8 cellular contexts compared by ENCODE assay signal in genomic region chr1:117735045-117735992, GRCh38.
DNase-seq lines count a peak whose midpoint lies in the region; ATAC-seq, FAIRE-seq and TF ChIP-seq lines count a peak whose summit lies in the region.

No MANE protein-coding gene starts in this region.

- H3K27me3 Mint-ChIP-seq in stimulated activated naive CD8-positive, alpha-beta T cell treated with anti-CD3 and anti-CD28 coated beads, Interleukin-15, amount 100 ng/mL, for 72 hours, result no peaks in the 10 kb centered on the region

- peaks cover 14% of the 10 kb centered on the region for H3K4me1 Mint-ChIP-seq in stimulated activated naive CD8-positive, alpha-beta T cell treated with anti-CD3 and anti-CD28 coated beads, Interleukin-15, amount 100 ng/mL, for 72 hours

- peak overlapping the region; percentile 77 to 83 for H3K4me3 Mint-ChIP-seq in stimulated activated naive CD8-positive, alpha-beta T cell treated with anti-CD3 and anti-CD28 coated beads, Interleukin-15, amount 100 ng/mL, for 72 hours

- peak overlapping the region; percentile 83 to 95 for H3K27ac Mint-ChIP-seq in stimulated activated naive CD8-positive, alpha-beta T cell treated with anti-CD3 and anti-CD28 coated beads, Interleukin-15, amount 100 ng/mL, for 72 hours

- FAIRE-seq in A204.1 (lab: Jason Lieb, UNC), result peak; percentile 32
- no peak for FAIRE-seq in keratinocyte (lab: Jason Lieb, UNC)

- H3K36me3 ChIP-seq in ascending aorta, result no peaks in the 10 kb centered on the region
- H3K36me3 ChIP-seq in keratinocyte (ENCODE audit: control insufficient read depth in 2 of 2, extremely low read depth in 1 of 2, insufficient read depth in 2 of 2, low read length in 2 of 2), result no peaks in the 10 kb centered on the region

- in situ Hi-C loops in GM13976 (cut with MboI; ENCODE audit: low sequenced_read_pairs, unreplicated experiment), result no loop called here

- DNase-seq in GM13976 (ENCODE audit: low spot score) (peak; percentile 48), NOMO-1 (lab: John Stamatoyannopoulos, UW; ENCODE audit: unreplicated experiment in 2 of 2) (peak; percentile 5 to 66), ascending aorta (ENCODE audit: low spot score in 2 of 2) (no peak), keratinocyte (ENCODE audit: low read depth, low spot score) (no peak), NCI-H82 treated with DMSO at 0.1 percent for 48 hours (lab: John Stamatoyannopoulos, UW; ENCODE audit: unreplicated experiment) (no peak)
- no peak for DNase-seq in stimulated activated naive CD8-positive, alpha-beta T cell treated with anti-CD3 and anti-CD28 coated beads, Interleukin-15, amount 100 ng/mL, for 72 hours

- no peaks in the 10 kb centered on the region for H3K27me3 ChIP-seq in ascending aorta
- H3K27me3 ChIP-seq in keratinocyte (ENCODE audit: control insufficient read depth, extremely low read depth, insufficient read depth, low read length), result no peaks in the 10 kb centered on the region

- dilution Hi-C loops in keratinocyte (cut with MboI; ENCODE audit: extremely low pct_ligation_motif_present, low sequenced_read_pairs), result no loop called here

- H3K9me1 ChIP-seq in keratinocyte (ENCODE audit: control insufficient read depth, extremely low read depth, insufficient read depth, low read length), result no peaks in the 10 kb centered on the region

- H3K79me2 ChIP-seq in keratinocyte (ENCODE audit: control insufficient read depth, insufficient read depth, low read length), result no peaks in the 10 kb centered on the region

- H3K4me1 ChIP-seq in ascending aorta (peaks cover 0 to 4% of the 10 kb centered on the region in 2 donors), keratinocyte (ENCODE audit: control insufficient read depth, extremely low read depth, insufficient read depth, low read length) (peaks cover 2% of the 10 kb centered on the region)

- intact Hi-C loops in ascending aorta (cut with DNase I), result no loop called here

- H3K27ac ChIP-seq in ascending aorta (peak overlapping the region in 1 of 2 donors; percentile 55), keratinocyte (ENCODE audit: control insufficient read depth, insufficient read depth, low read length) (no peak overlapping the region)

- no peaks in the 10 kb centered on the region for H4K20me1 ChIP-seq in keratinocyte (ENCODE audit: control insufficient read depth, extremely low read depth, insufficient read depth, low read length)

- H3K4me3 ChIP-seq in ascending aorta (peak overlapping the region; percentile 37 to 47), keratinocyte (ENCODE audit: control insufficient read depth in 2 of 3, extremely low read depth in 1 of 3, insufficient read depth in 2 of 3, low read depth in 1 of 3, low read length in 3 of 3) (peak overlapping the region; percentile 10 to 61 (median 42))

- no peaks in the 10 kb centered on the region for H3K9me3 ChIP-seq in ascending aorta
- H3K9me3 ChIP-seq in keratinocyte (ENCODE audit: control insufficient read depth, low read depth, low read length), result no peaks in the 10 kb centered on the region

- H3K4me2 ChIP-seq in keratinocyte (ENCODE audit: control insufficient read depth, extremely low read depth, insufficient read depth, low read depth, low read length), result peak overlapping the region; percentile 93

- TF ChIP-seq CTCF in GM13976 (IDR thresholded peaks at IDR 0.05; ENCODE audit: borderline replicate concordance, control extremely low read depth, extremely low read depth, insufficient read depth, missing control alignments) (no peak), ascending aorta (IDR thresholded peaks at IDR 0.05) (no peak), keratinocyte (optimal IDR thresholded peaks at IDR 0.05 in 1 of 3, IDR thresholded peaks at IDR 0.05 in 1 of 3, conservative IDR thresholded peaks at IDR 0.05 in 1 of 3; ENCODE audit: extremely low read depth in 1 of 3, insufficient read depth in 2 of 3, low read length in 3 of 3) (no peak)

- peaks cover 0 to 4% of the 10 kb centered on the region in 2 donors for H3K9me3 Mint-ChIP-seq in stimulated activated naive CD8-positive, alpha-beta T cell treated with anti-CD3 and anti-CD28 coated beads, Interleukin-15, amount 100 ng/mL, for 72 hours

- H2AFZ ChIP-seq in keratinocyte (ENCODE audit: control insufficient read depth, low read length), result peak overlapping the region; percentile 99

- H3K9ac ChIP-seq in keratinocyte (ENCODE audit: control insufficient read depth, extremely low read depth, insufficient read depth, low read length), result no peak overlapping the region

- peak; percentile 53 for ATAC-seq in stimulated activated naive CD8-positive, alpha-beta T cell treated with anti-CD3 and anti-CD28 coated beads, Interleukin-15, amount 100 ng/mL, for 72 hours
- ATAC-seq in HG03432 (IDR thresholded peaks at IDR 0.05; ENCODE audit: unreplicated experiment), result no peak

Comparison
In these comparisons a context has a peak if more than half of its experiments do, and no peak if none do; other contexts are left out.
1. DNase-seq: peak in GM13976 (single experiment) and NOMO-1 (2 of 2); none in ascending aorta (0 of 2), keratinocyte (single experiment), stimulated activated naive CD8-positive, alpha-beta T cell treated with anti-CD3 and anti-CD28 coated beads, Interleukin-15, amount 100 ng/mL, for 72 hours (0 of 2) and NCI-H82 treated with DMSO at 0.1 percent for 48 hours (single experiment).